ENCODE assay signal across 21 cellular contexts in genomic region chr12:95972832-95973465, GRCh38. TPM values are rescaled to one million over a fixed set of nuclear protein-coding genes. Genes with fewer than 3 reads are reported as not detected.
DNase-seq lines count a peak whose midpoint lies in the region; ATAC-seq and TF ChIP-seq lines count a peak whose summit lies in the region.
"Had no signal": no experiment of that assay in that cellular context is flagged by ENCODE, and none has a peak within 500 bp of the region (broad histone marks: within the 10 kb centered on the region; RNA-seq: fewer than 3 reads in every experiment).

No MANE protein-coding gene starts in this region.

- peaks cover 9% of the 10 kb centered on the region for H3K27me3 Mint-ChIP-seq in nephron (ENCODE audit: low read depth)

- no peak overlapping the region for H3K23ac ChIP-seq in mesendoderm (ENCODE audit: low read length)

- H2AK5ac ChIP-seq in mesendoderm (ENCODE audit: low read length), result no peak overlapping the region

- H3K4me1 ChIP-seq in lower lobe of right lung, result no peaks in the 10 kb centered on the region
- H3K4me1 ChIP-seq in mesendoderm (ENCODE audit: control insufficient read depth, low read depth, low read length), result no peaks in the 10 kb centered on the region
- H3K4me1 ChIP-seq: BLaER1 treated with 17β-estradiol and CSF1 and Interleukin-3, amounts not matched to agents 10 nM and 100 nM had no signal

- H2BK15ac ChIP-seq in mesendoderm (replicated peaks; ENCODE audit: low read depth), result no peak overlapping the region

- H3K9me3 ChIP-seq in WERI-Rb-1 (ENCODE audit: severe bottlenecking) (no peaks in the 10 kb centered on the region), lower lobe of right lung (no peaks in the 10 kb centered on the region)
- H3K9me3 ChIP-seq: MG63 had no signal

- H3K36me3 ChIP-seq in WERI-Rb-1 (no peaks in the 10 kb centered on the region), lower lobe of right lung (no peaks in the 10 kb centered on the region), mesendoderm (ENCODE audit: control insufficient read depth, insufficient read depth, low read length) (no peaks in the 10 kb centered on the region)
- H3K36me3 ChIP-seq: MG63 had no signal

- no peak for TF ChIP-seq CTCF in WERI-Rb-1 (IDR thresholded peaks at IDR 0.05; ENCODE audit: low read depth, low read length)
- TF ChIP-seq CTCF in nephron (IDR thresholded peaks at IDR 0.05; ENCODE audit: unreplicated experiment in 3 of 3), result no peak
- no peak for TF ChIP-seq CTCF in lower lobe of right lung (IDR thresholded peaks at IDR 0.05)

- intact Hi-C loops in lower lobe of right lung (cut with DNase I), result no loop called here

- H2BK5ac ChIP-seq in mesendoderm (ENCODE audit: low read length), result no peak overlapping the region

- no peaks in the 10 kb centered on the region for H3K79me2 ChIP-seq in mesendoderm (ENCODE audit: control insufficient read depth, insufficient read depth, low read length)

- H3K4ac ChIP-seq in mesendoderm (ENCODE audit: low read depth, low read length), result no peak overlapping the region

- H3K79me1 ChIP-seq in mesendoderm (ENCODE audit: low read length), result no peaks in the 10 kb centered on the region

- no peak overlapping the region for H3K4me2 ChIP-seq in mesendoderm (ENCODE audit: low read length)
- H3K4me2 ChIP-seq: BLaER1 treated with 17β-estradiol and CSF1 and Interleukin-3, amounts not matched to agents 10 nM and 100 nM had no signal

- H3K4me3 Mint-ChIP-seq in nephron, result no peak overlapping the region

- peaks cover 6% of the 10 kb centered on the region for H3K4me1 Mint-ChIP-seq in nephron

- peak overlapping the region in 2 of 3 experiments; percentile 52 to 86 for H3K27ac Mint-ChIP-seq in nephron

- H3K36me3 Mint-ChIP-seq in nephron (ENCODE audit: low read depth), result no peaks in the 10 kb centered on the region

- no CpG with 5 or more reads among the region's 4 CpGs for WGBS in mesendoderm (ENCODE audit: extremely low coverage, insufficient coverage, low lambda C conversion rate)

- H3K56ac ChIP-seq in mesendoderm (ENCODE audit: low read length), result no peak overlapping the region

- H3K4me3 ChIP-seq in WERI-Rb-1 (ENCODE audit: low read depth, low read length) (peak overlapping the region; percentile 25), lower lobe of right lung (no peak overlapping the region), mesendoderm (ENCODE audit: low read length) (no peak overlapping the region)
- H3K4me3 ChIP-seq: BLaER1 treated with 17β-estradiol and CSF1 and Interleukin-3, amounts not matched to agents 10 nM and 100 nM; GM12878; GM23248; MG63 had no signal

- no peak overlapping the region for H4K5ac ChIP-seq in mesendoderm (ENCODE audit: low read length)

- no peak overlapping the region for H4K8ac ChIP-seq in mesendoderm (ENCODE audit: low read depth, low read length)

- no peak for ATAC-seq in lower lobe of right lung
- ATAC-seq: GM12878 had no signal

- no peaks in the 10 kb centered on the region for H3K27me3 ChIP-seq in WERI-Rb-1 (ENCODE audit: insufficient read depth, low read depth, severe bottlenecking)
- no peaks in the 10 kb centered on the region for H3K27me3 ChIP-seq in lower lobe of right lung (ENCODE audit: low read depth)
- H3K27me3 ChIP-seq in mesendoderm (ENCODE audit: insufficient read depth, low read length, poor library complexity), result no peaks in the 10 kb centered on the region
- H3K27me3 ChIP-seq: BLaER1 treated with 17β-estradiol and CSF1 and Interleukin-3, amounts not matched to agents 10 nM and 100 nM; MG63 had no signal

- H3K9me3 Mint-ChIP-seq in nephron, result no peaks in the 10 kb centered on the region

- no peak overlapping the region for H2BK120ac ChIP-seq in mesendoderm (ENCODE audit: low read depth, low read length)

- peak overlapping the region; percentile 42 for H3K27ac ChIP-seq in WERI-Rb-1
- H3K27ac ChIP-seq in lower lobe of right lung, result no peak overlapping the region
- H3K27ac ChIP-seq in mesendoderm (ENCODE audit: low read depth, low read length), result no peak overlapping the region
- H3K27ac ChIP-seq: BLaER1 treated with 17β-estradiol and CSF1 and Interleukin-3, amounts not matched to agents 10 nM and 100 nM; GM23248 had no signal

- DNase-seq in NOMO-1 (lab: John Stamatoyannopoulos, UW; ENCODE audit: unreplicated experiment in 2 of 2) (peak; percentile 46 to 56), NOMO-1 treated with dmso at 0.1 percent for 144 hours (lab: John Stamatoyannopoulos, UW; ENCODE audit: unreplicated experiment) (no peak), WERI-Rb-1 (peak; percentile 36), D341Med (ENCODE audit: low spot score) (no peak), lower lobe of right lung (no peak), mesendoderm (no peak)
- DNase-seq in activated naive CD4-positive, alpha-beta T cell treated with Interleukin-2 at 50 U/mL for 16 hours, result no peak
- DNase-seq: 8988T, DMS 273 treated with DMSO at 0.1 percent for 48 hours, GDM1, GM23248, HCEC 1CT, Karpas-422, MG63, NCI-H1417 treated with DMSO at 0.1 percent for 48 hours, NCI-H2081, NCI-H510A, SHP77 treated with DMSO at 0.1 percent for 48 hours had no signal

- no peak overlapping the region for H3K18ac ChIP-seq in mesendoderm (ENCODE audit: low read length)

- H3K9ac ChIP-seq in mesendoderm (ENCODE audit: low read length), result no peak overlapping the region
- H3K9ac ChIP-seq: BLaER1 treated with 17β-estradiol and CSF1 and Interleukin-3, amounts not matched to agents 10 nM and 100 nM; GM23248 had no signal

RNA-seq across cellular contexts. Expression of gene HAL, which starts 23.2 kb away (rescaled TPM):
- 7.3 TPM for total RNA-seq in lower lobe of right lung
- 0.15 TPM for polyA plus RNA-seq in mesendoderm (2013, experiment 1 of 2)
- 0.18 TPM for polyA plus RNA-seq in mesendoderm (2013, experiment 2 of 2)
- total RNA-seq: GM23248 had no signal
- polyA plus RNA-seq: GM23248 had no signal

RNA-seq across cellular contexts. Expression of gene AMDHD1, which starts 29.8 kb away (rescaled TPM):
- 1.8 TPM for total RNA-seq in lower lobe of right lung
- polyA plus RNA-seq in mesendoderm (2013, experiment 1 of 2), result 0.14 TPM
- polyA plus RNA-seq in mesendoderm (2013, experiment 2 of 2), result 0.04 TPM

RNA-seq across cellular contexts. Expression of gene CCDC38, which starts 30.5 kb away (rescaled TPM):
- 0.24 TPM for total RNA-seq in lower lobe of right lung
- polyA plus RNA-seq in mesendoderm (2013, experiment 1 of 2), result not detected
- polyA plus RNA-seq in mesendoderm (2013, experiment 2 of 2), result not detected
- total RNA-seq: GM12878 had no signal

Comparison
In these comparisons a context has a peak if more than half of its experiments do, and no peak if none do; other contexts are left out.
1. DNase-seq: peak in NOMO-1 (2 of 2) and WERI-Rb-1 (single experiment); none in NOMO-1 treated with dmso at 0.1 percent for 144 hours (single experiment), D341Med (single experiment), lower lobe of right lung (single experiment), mesendoderm (single experiment) and activated naive CD4-positive, alpha-beta T cell treated with Interleukin-2 at 50 U/mL for 16 hours (single experiment).